In the genomic region with DNA sequence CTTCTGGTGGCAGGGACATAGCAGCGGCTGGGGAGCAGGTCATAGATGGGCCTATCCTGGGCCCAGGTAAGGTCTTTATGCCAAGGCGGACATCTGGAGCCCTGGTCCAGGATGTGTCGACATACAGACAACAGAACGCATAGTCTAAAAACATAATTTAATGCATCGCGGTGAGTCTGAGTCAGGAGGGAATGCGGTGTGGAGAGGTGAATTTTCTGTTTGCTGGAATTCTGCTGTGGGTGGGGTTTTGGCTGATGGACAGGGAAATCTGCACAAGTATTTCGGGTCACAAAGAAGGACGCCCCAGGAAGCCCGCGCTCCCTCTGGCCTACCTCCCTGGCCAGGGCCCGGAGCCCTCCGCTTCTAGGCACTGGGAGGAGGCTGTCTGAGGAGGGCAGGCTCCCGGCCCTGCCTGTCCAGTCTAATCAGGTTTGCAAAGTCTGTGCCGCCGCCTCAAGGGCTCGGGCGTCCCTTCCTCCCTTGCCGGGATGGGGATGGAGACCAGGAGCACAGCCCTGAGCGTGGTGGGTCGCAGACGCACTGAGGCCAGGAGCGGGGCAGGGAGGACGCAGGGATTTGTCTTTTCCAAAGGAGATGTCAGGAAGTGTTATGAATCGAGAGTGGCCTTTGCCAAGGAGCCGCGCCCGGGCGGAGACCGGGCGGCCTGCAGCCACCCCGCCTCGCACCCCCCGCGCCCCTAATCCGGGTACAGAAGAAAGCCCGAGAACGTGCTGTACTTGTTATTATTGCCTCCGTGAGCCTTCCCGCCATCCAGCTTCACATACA, we compare ENCODE assay signal across 15 cellular contexts. TPM values are rescaled to one million over a fixed set of nuclear protein-coding genes. Genes with fewer than 3 reads are reported as not detected.
DNase-seq lines count a peak whose midpoint lies in the region; TF ChIP-seq lines count a peak whose summit lies in the region.
"Had no signal": no experiment of that assay in that cellular context is flagged by ENCODE, and none has a peak within 500 bp of the region (broad histone marks: within the 10 kb centered on the region; RNA-seq: fewer than 3 reads in every experiment).

No MANE protein-coding gene starts in this region.

- under 1% methylated on average over 40 of the region's 40 CpGs for WGBS in HUES64
- WGBS in spleen, 5 donors: 4 to 9% (median 5%) methylated on average over 20 to 40 of the region's 40 CpGs

- H3K27ac ChIP-seq in HUES64 (ENCODE audit: low read depth, low read length) (peak overlapping the region; percentile 51; the same call in 1 of the 2 replicates), spleen (no peak overlapping the region)
- H3K27ac ChIP-seq: right atrium auricular region had no signal

- no peak for TF ChIP-seq CTCF in spleen (IDR thresholded peaks at IDR 0.05 in 8 of 11, conservative IDR thresholded peaks at IDR 0.05 in 3 of 11)

- H3K36me3 ChIP-seq in HUES64 (ENCODE audit: insufficient read depth, low read length) (no peaks in the 10 kb centered on the region), skeletal muscle satellite cell (ENCODE audit: insufficient read depth, low read length) (no peaks in the 10 kb centered on the region), spleen (no peaks in the 10 kb centered on the region)
- H3K36me3 ChIP-seq: right atrium auricular region had no signal

- H3K27me3 ChIP-seq in HUES64 (ENCODE audit: insufficient read depth, low read length): peaks cover 65% of the 10 kb centered on the region
- H3K27me3 ChIP-seq in skeletal muscle satellite cell (ENCODE audit: control insufficient read depth, insufficient read depth, low read length): peaks cover 96% of the 10 kb centered on the region
- H3K27me3 ChIP-seq in spleen (replicated peaks in 1 of 7): peaks cover 0 to 100% (median 71%) of the 10 kb centered on the region in 7 donors

- no peak for TF ChIP-seq POLR2A in spleen (IDR thresholded peaks at IDR 0.05)

- H3K4me3 ChIP-seq in HUES64 (ENCODE audit: low read length): peak overlapping the region; percentile 58
- no peak overlapping the region for H3K4me3 ChIP-seq in skeletal muscle satellite cell (ENCODE audit: low read length)
- H3K4me3 ChIP-seq in spleen: no peak overlapping the region
- H3K4me3 ChIP-seq: right atrium auricular region had no signal

- H3K4me2 ChIP-seq in skeletal muscle satellite cell (ENCODE audit: low read length): peak overlapping the region; percentile 11

- H3K9me3 ChIP-seq in HUES64 (ENCODE audit: insufficient read depth, low read depth, low read length) (no peaks in the 10 kb centered on the region), skeletal muscle satellite cell (replicated peaks; ENCODE audit: low read length) (no peaks in the 10 kb centered on the region), spleen (no peaks in the 10 kb centered on the region)
- H3K9me3 ChIP-seq: right atrium auricular region had no signal

- intact Hi-C loops in spleen (cut with DNase I; ENCODE audit: low total_unique reads): no loop called here

- H3K9ac ChIP-seq in HUES64 (ENCODE audit: low read depth, low read length): peak overlapping the region; percentile 58; the same call in 1 of the 2 replicates
- H3K9ac ChIP-seq in skeletal muscle satellite cell (ENCODE audit: low read depth, low read length): no peak overlapping the region

- peak; percentile 71 for DNase-seq in ecto neural progenitor cell (ENCODE audit: low spot score)
- peak; percentile 64 for DNase-seq in islet precursor cell
- DNase-seq in spleen: no peak
- DNase-seq in NOMO-1 treated with dmso at 0.1 percent for 144 hours (lab: John Stamatoyannopoulos, UW; ENCODE audit: unreplicated experiment): no peak
- DNase-seq in activated CD4-positive, CD25-positive, alpha-beta regulatory T cell treated with anti-CD3 and anti-CD28 coated beads, Interleukin-2, amount 50 U/mL, for 72 hours: no peak
- DNase-seq: central memory CD4-positive, alpha-beta T cell; EL; foreskin fibroblast; mesenchymal stem cell; NCI-H1436 treated with DMSO at 0.1 percent for 48 hours; T-cell had no signal

- H3K4me1 ChIP-seq in HUES64 (ENCODE audit: insufficient read depth, low read length) (peaks cover 20% of the 10 kb centered on the region), skeletal muscle satellite cell (ENCODE audit: control insufficient read depth, insufficient read depth, low read length) (no peaks in the 10 kb centered on the region), spleen (peaks cover 0 to 29% (median 6%) of the 10 kb centered on the region in 6 donors)

RNA-seq across cellular contexts. Expression of a gene that starts 2.3 kb away (rescaled TPM):
- polyA plus RNA-seq in HUES64 (2013, experiment 1 of 2): 0.55 TPM
- 0.44 TPM for polyA plus RNA-seq in HUES64 (2013, experiment 2 of 2)
- not detected in 2 replicates for total RNA-seq in skeletal muscle satellite cell (2012; rRNA removed)
- total RNA-seq in spleen: not detected
- not detected for polyA plus RNA-seq in spleen
- total RNA-seq: natural killer cell treated with Interleukin-12 subunit alpha and Interleukin-12 subunit beta and Interleukin-15 and Interleukin-18, amount 100 ng/mL, for 72 hours; right atrium auricular region; T-cell had no signal

Comparison
In these comparisons a context has a peak if more than half of its experiments do, and no peak if none do; other contexts are left out.
1. DNase-seq: peak in ecto neural progenitor cell (single experiment) and islet precursor cell (single experiment); none in spleen (single experiment), NOMO-1 treated with dmso at 0.1 percent for 144 hours (single experiment) and activated CD4-positive, CD25-positive, alpha-beta regulatory T cell treated with anti-CD3 and anti-CD28 coated beads, Interleukin-2, amount 50 U/mL, for 72 hours (single experiment).